In the genomic region with DNA sequence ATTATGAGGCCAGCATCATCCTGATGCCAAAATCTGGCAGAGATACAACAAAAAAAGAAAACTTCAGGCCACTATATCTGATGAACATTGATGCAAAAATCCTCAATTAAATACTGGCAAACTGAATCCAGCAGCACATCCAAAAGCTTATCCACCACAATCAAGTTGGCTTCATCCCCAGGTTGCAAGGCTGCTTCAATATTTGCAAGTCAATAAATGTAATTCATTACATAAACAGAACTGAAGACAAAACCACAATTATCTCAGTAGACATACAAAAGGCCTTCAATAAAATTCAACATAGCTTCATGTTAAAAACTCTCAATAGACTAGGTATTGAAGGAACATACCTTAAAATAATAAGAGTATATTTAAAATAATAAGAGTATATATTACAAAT, we compare ENCODE assay signal across 7 cellular contexts.
DNase-seq lines count a peak whose midpoint lies in the region; TF ChIP-seq lines count a peak whose summit lies in the region.
"Not testable (repeated sequence)": the region's sequence is repeated elsewhere in the genome, so short reads cannot be mapped to it uniquely, and the experiment has no call there.

No MANE protein-coding gene starts in this region.

- TF ChIP-seq CTCF in 22Rv1 (IDR thresholded peaks at IDR 0.05); VCaP (conservative IDR thresholded peaks at IDR 0.05); prostate gland (IDR thresholded peaks at IDR 0.05): not testable (repeated sequence)

- not testable (repeated sequence) for H3K9me3 ChIP-seq in prostate gland

- not testable (repeated sequence) for H3K36me3 ChIP-seq in prostate gland

- DNase-seq in EH (ENCODE audit: low read depth) (peak; percentile 1), NCI-H1092 treated with DMSO at 0.1 percent for 48 hours (lab: John Stamatoyannopoulos, UW) (peak; percentile 48), NCI-H2081 treated with DMSO at 0.1 percent for 48 hours (lab: John Stamatoyannopoulos, UW) (peak; percentile 6), NCI-H69 (lab: John Stamatoyannopoulos, UW) (peak; percentile 44), prostate gland (ENCODE audit: low spot score) (peak; percentile 11)

- not testable (repeated sequence) for H3K4me3 ChIP-seq in prostate gland

- not testable (repeated sequence) for TF ChIP-seq POLR2A in prostate gland (IDR thresholded peaks at IDR 0.05)

- not testable (repeated sequence) for H3K4me1 ChIP-seq in prostate gland (replicated peaks)

- not testable (repeated sequence) for H3K27me3 ChIP-seq in prostate gland (replicated peaks; ENCODE audit: insufficient read depth)

- peak overlapping the region; percentile 85 for H3K27ac ChIP-seq in 22Rv1
- H3K27ac ChIP-seq in VCaP, result peak overlapping the region; percentile 53
- H3K27ac ChIP-seq in prostate gland, result not testable (repeated sequence)

- intact Hi-C loops in prostate gland (cut with DNase I), result not testable (repeated sequence)
